Comparison of ENCODE assay signal across 1 cellular context in the genomic region with DNA sequence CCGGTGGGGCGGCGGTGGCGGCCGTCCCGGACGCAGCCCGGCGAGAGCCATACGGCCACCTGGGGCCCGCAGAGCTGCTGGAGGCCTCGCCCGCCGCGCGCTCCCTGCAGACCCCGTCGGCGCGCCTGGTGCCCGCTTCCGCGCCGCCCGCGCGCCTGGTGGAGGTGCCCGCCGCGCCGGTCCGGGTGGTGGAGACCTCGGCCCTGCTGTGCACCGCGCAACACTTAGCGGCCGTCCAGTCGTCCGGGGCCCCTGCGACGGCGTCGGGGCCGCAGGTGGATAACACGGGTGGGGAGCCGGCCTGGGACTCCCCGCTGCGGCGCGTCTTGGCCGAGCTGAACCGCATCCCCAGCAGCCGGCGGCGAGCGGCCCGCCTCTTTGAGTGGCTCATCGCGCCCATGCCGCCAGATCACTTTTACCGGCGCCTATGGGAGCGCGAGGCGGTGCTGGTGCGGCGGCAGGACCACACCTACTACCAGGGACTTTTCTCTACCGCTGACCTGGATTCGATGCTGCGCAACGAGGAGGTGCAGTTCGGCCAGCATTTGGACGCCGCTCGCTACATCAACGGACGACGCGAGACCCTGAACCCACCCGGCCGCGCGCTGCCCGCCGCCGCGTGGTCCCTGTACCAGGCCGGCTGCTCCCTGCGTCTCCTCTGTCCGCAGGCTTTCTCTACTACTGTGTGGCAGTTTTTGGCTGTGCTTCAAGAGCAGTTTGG.
TF ChIP-seq lines count a peak whose summit lies in the region.

No MANE protein-coding gene starts in this region.

TF ChIP-seq in WTC11, 78 proteins besides CTCF, POLR2A, EP300 and RAD21 (continued from another document):
- TF ChIP-seq, protein P1, sequence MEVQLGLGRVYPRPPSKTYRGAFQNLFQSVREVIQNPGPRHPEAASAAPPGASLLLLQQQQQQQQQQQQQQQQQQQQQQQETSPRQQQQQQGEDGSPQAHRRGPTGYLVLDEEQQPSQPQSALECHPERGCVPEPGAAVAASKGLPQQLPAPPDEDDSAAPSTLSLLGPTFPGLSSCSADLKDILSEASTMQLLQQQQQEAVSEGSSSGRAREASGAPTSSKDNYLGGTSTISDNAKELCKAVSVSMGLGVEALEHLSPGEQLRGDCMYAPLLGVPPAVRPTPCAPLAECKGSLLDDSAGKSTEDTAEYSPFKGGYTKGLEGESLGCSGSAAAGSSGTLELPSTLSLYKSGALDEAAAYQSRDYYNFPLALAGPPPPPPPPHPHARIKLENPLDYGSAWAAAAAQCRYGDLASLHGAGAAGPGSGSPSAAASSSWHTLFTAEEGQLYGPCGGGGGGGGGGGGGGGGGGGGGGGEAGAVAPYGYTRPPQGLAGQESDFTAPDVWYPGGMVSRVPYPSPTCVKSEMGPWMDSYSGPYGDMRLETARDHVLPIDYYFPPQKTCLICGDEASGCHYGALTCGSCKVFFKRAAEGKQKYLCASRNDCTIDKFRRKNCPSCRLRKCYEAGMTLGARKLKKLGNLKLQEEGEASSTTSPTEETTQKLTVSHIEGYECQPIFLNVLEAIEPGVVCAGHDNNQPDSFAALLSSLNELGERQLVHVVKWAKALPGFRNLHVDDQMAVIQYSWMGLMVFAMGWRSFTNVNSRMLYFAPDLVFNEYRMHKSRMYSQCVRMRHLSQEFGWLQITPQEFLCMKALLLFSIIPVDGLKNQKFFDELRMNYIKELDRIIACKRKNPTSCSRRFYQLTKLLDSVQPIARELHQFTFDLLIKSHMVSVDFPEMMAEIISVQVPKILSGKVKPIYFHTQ (CRISPR knock-in tag; IDR thresholded peaks at IDR 0.05), result no peak
- peak; percentile 15; the same call in 1 of the 2 replicates for TF ChIP-seq JUN (CRISPR knock-in tag; IDR thresholded peaks at IDR 0.05)
- TF ChIP-seq NR3C1 (CRISPR knock-in tag; conservative IDR thresholded peaks at IDR 0.05; ENCODE audit: low read depth), result no peak; the same call in 1 of the 2 replicates
- TF ChIP-seq, protein P2, sequence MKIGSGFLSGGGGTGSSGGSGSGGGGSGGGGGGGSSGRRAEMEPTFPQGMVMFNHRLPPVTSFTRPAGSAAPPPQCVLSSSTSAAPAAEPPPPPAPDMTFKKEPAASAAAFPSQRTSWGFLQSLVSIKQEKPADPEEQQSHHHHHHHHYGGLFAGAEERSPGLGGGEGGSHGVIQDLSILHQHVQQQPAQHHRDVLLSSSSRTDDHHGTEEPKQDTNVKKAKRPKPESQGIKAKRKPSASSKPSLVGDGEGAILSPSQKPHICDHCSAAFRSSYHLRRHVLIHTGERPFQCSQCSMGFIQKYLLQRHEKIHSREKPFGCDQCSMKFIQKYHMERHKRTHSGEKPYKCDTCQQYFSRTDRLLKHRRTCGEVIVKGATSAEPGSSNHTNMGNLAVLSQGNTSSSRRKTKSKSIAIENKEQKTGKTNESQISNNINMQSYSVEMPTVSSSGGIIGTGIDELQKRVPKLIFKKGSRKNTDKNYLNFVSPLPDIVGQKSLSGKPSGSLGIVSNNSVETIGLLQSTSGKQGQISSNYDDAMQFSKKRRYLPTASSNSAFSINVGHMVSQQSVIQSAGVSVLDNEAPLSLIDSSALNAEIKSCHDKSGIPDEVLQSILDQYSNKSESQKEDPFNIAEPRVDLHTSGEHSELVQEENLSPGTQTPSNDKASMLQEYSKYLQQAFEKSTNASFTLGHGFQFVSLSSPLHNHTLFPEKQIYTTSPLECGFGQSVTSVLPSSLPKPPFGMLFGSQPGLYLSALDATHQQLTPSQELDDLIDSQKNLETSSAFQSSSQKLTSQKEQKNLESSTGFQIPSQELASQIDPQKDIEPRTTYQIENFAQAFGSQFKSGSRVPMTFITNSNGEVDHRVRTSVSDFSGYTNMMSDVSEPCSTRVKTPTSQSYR (CRISPR knock-in tag; IDR thresholded peaks at IDR 0.05), result peak; percentile 80; the same call in 1 of the 2 replicates
- TF ChIP-seq, protein P3, sequence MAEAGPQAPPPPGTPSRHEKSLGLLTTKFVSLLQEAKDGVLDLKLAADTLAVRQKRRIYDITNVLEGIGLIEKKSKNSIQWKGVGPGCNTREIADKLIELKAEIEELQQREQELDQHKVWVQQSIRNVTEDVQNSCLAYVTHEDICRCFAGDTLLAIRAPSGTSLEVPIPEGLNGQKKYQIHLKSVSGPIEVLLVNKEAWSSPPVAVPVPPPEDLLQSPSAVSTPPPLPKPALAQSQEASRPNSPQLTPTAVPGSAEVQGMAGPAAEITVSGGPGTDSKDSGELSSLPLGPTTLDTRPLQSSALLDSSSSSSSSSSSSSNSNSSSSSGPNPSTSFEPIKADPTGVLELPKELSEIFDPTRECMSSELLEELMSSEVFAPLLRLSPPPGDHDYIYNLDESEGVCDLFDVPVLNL (CRISPR knock-in tag; IDR thresholded peaks at IDR 0.05; ENCODE audit: borderline replicate concordance, low read depth), result 0 out of 2 replicates have a peak, but pooled peaks have one; percentile 7
- TF ChIP-seq, protein P4, sequence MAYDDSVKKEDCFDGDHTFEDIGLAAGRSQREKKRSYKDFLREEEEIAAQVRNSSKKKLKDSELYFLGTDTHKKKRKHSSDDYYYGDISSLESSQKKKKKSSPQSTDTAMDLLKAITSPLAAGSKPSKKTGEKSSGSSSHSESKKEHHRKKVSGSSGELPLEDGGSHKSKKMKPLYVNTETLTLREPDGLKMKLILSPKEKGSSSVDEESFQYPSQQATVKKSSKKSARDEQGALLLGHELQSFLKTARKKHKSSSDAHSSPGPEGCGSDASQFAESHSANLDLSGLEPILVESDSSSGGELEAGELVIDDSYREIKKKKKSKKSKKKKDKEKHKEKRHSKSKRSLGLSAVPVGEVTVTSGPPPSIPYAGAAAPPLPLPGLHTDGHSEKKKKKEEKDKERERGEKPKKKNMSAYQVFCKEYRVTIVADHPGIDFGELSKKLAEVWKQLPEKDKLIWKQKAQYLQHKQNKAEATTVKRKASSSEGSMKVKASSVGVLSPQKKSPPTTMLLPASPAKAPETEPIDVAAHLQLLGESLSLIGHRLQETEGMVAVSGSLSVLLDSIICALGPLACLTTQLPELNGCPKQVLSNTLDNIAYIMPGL (CRISPR knock-in tag; IDR thresholded peaks at IDR 0.05), result peak; percentile 94
- TF ChIP-seq FOXP1 (CRISPR knock-in tag; IDR thresholded peaks at IDR 0.05; ENCODE audit: borderline replicate concordance), result peak; percentile 45; the same call in 1 of the 2 replicates
- TF ChIP-seq, protein P5, sequence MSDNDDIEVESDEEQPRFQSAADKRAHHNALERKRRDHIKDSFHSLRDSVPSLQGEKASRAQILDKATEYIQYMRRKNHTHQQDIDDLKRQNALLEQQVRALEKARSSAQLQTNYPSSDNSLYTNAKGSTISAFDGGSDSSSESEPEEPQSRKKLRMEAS (CRISPR knock-in tag; IDR thresholded peaks at IDR 0.05), result peak; percentile 58; the same call in 1 of the 2 replicates
- TF ChIP-seq KAT7 (CRISPR knock-in tag; IDR thresholded peaks at IDR 0.05; ENCODE audit: borderline replicate concordance), result peak; percentile 56; the same call in 1 of the 2 replicates
- TF ChIP-seq, protein P6, sequence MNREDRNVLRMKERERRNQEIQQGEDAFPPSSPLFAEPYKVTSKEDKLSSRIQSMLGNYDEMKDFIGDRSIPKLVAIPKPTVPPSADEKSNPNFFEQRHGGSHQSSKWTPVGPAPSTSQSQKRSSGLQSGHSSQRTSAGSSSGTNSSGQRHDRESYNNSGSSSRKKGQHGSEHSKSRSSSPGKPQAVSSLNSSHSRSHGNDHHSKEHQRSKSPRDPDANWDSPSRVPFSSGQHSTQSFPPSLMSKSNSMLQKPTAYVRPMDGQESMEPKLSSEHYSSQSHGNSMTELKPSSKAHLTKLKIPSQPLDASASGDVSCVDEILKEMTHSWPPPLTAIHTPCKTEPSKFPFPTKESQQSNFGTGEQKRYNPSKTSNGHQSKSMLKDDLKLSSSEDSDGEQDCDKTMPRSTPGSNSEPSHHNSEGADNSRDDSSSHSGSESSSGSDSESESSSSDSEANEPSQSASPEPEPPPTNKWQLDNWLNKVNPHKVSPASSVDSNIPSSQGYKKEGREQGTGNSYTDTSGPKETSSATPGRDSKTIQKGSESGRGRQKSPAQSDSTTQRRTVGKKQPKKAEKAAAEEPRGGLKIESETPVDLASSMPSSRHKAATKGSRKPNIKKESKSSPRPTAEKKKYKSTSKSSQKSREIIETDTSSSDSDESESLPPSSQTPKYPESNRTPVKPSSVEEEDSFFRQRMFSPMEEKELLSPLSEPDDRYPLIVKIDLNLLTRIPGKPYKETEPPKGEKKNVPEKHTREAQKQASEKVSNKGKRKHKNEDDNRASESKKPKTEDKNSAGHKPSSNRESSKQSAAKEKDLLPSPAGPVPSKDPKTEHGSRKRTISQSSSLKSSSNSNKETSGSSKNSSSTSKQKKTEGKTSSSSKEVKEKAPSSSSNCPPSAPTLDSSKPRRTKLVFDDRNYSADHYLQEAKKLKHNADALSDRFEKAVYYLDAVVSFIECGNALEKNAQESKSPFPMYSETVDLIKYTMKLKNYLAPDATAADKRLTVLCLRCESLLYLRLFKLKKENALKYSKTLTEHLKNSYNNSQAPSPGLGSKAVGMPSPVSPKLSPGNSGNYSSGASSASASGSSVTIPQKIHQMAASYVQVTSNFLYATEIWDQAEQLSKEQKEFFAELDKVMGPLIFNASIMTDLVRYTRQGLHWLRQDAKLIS (CRISPR knock-in tag; IDR thresholded peaks at IDR 0.05; ENCODE audit: borderline replicate concordance), result 0 out of 2 replicates have a peak, but pooled peaks have one; percentile 63
- TF ChIP-seq, protein P7, sequence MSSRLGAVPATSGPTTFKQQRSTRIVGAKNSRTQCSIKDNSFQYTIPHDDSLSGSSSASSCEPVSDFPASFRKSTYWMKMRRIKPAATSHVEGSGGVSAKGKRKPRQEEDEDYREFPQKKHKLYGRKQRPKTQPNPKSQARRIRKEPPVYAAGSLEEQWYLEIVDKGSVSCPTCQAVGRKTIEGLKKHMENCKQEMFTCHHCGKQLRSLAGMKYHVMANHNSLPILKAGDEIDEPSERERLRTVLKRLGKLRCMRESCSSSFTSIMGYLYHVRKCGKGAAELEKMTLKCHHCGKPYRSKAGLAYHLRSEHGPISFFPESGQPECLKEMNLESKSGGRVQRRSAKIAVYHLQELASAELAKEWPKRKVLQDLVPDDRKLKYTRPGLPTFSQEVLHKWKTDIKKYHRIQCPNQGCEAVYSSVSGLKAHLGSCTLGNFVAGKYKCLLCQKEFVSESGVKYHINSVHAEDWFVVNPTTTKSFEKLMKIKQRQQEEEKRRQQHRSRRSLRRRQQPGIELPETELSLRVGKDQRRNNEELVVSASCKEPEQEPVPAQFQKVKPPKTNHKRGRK (CRISPR knock-in tag; IDR thresholded peaks at IDR 0.05; ENCODE audit: borderline replicate concordance), result no peak
